In the genomic region with DNA sequence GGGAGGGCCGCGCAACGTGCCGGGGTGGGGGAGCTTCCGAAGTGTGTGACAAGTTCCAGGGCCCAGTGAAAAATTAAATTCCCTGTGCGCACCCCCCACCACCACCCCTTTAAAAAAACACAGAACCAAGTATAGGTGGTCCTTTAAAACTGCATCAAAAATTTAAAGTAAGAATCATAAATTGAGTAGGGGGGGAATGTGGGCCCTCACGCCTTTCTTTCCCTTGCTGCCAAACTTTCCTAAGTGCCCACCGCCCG, we compare ENCODE assay signal across 8 cellular contexts. TPM values are rescaled to one million over a fixed set of nuclear protein-coding genes. Genes with fewer than 3 reads are reported as not detected.
DNase-seq lines count a peak whose midpoint lies in the region; ATAC-seq, FAIRE-seq and TF ChIP-seq lines count a peak whose summit lies in the region.

No MANE protein-coding gene starts in this region.

- TF ChIP-seq CTCF in HepG2 (CRISPR knock-in tag; IDR thresholded peaks at IDR 0.05) (no peak), right lobe of liver (IDR thresholded peaks at IDR 0.05) (no peak), GM12878 (IDR thresholded peaks at IDR 0.05 in 2 of 3, conservative IDR thresholded peaks at IDR 0.05 in 1 of 3; ENCODE audit: control insufficient read depth in 2 of 3, extremely low read depth in 1 of 3, insufficient read depth in 1 of 3, low read depth in 3 of 3, low read length in 3 of 3) (no peak), mesothelial cell of epicardium (IDR thresholded peaks at IDR 0.05; ENCODE audit: unreplicated experiment) (no peak), vagina (IDR thresholded peaks at IDR 0.05) (no peak)

- intact Hi-C loops in HepG2 (cut with micrococcal nuclease; ENCODE audit: unreplicated experiment), result loop anchor here (5.0 kb wide), 2 partner anchors 94 to 114 kb away; no protein-coding TSS in a partner anchor
- intact Hi-C loops in right lobe of liver (cut with DNase I), result loop anchor here in 1 of 2 donors (10.0 kb wide), 1 partner anchor 1256 kb away; no protein-coding TSS in a partner anchor
- intact Hi-C loops in GM12878 (cut with micrococcal nuclease; ENCODE audit: unreplicated experiment), result loop anchor here (2.0 to 10.0 kb wide), 9 partner anchors 104 to 1786 kb away; no protein-coding TSS in a partner anchor
- intact Hi-C loops in vagina (cut with DNase I), result no loop called here

- H3K9me3 ChIP-seq in HepG2 (ENCODE audit: low read length) (no peaks in the 10 kb centered on the region), right lobe of liver (no peaks in the 10 kb centered on the region), GM12878 (replicated peaks; ENCODE audit: control insufficient read depth, insufficient read depth, low read length) (no peaks in the 10 kb centered on the region), vagina (no peaks in the 10 kb centered on the region)

- H3K4me3 ChIP-seq in HepG2 (replicated peaks in 1 of 3; ENCODE audit: insufficient read depth in 1 of 3, low read depth in 2 of 3, low read length in 3 of 3) (no peak overlapping the region; a peak in 1 of 6 replicates), right lobe of liver (no peak overlapping the region), GM12878 (peak overlapping the region; percentile 81), vagina (peak overlapping the region; percentile 49 to 55)

- no peak overlapping the region for H2AFZ ChIP-seq in HepG2 (ENCODE audit: low read length)
- H2AFZ ChIP-seq in GM12878 (ENCODE audit: control insufficient read depth, low read depth, low read length), result peak overlapping the region; percentile 60; the same call in 1 of the 2 replicates

- H3K27ac ChIP-seq in HepG2 (ENCODE audit: extremely low read length, insufficient read depth, low read length) (no peak overlapping the region), right lobe of liver (no peak overlapping the region), GM12878 (ENCODE audit: control insufficient read depth, insufficient read depth) (peak overlapping the region; percentile 89), vagina (peak overlapping the region; percentile 64)

- in situ Hi-C loops in HepG2 (cut with HindIII; ENCODE audit: extremely low pct_ligation_motif_present, low pct_unique_long_range_greater_than_20kb) (no loop called here), GM12878 (cut with MboI) (no loop called here)

- H3K79me2 ChIP-seq in HepG2 (ENCODE audit: insufficient read depth, low read length), result no peaks in the 10 kb centered on the region
- H3K79me2 ChIP-seq in GM12878 (ENCODE audit: control insufficient read depth, insufficient read depth, low read length), result peaks cover 78% of the 10 kb centered on the region

- ATAC-seq in HepG2, result no peak
- ATAC-seq in right lobe of liver, result no peak
- no peak for ATAC-seq in GM12878
- no peak for ATAC-seq in GM21528 (IDR thresholded peaks at IDR 0.05; ENCODE audit: low FRiP score, unreplicated experiment)
- ATAC-seq in GM19324 (IDR thresholded peaks at IDR 0.05; ENCODE audit: low FRiP score, unreplicated experiment), result no peak

- POLR2A ChIA-PET in HepG2 (lab: Yijun Ruan, JAX), result no interaction called here
- POLR2A ChIA-PET in GM12878 (lab: Charles Lee), result no interaction called here

- RAD21 ChIA-PET in GM12878 (lab: Charles Lee; ENCODE audit: unreplicated experiment), result interaction anchor here (1.2 to 2.6 kb wide), 4 partner anchors 111 to 1525 kb away, joined by 3 to 15 read pairs (median 6); no protein-coding TSS in a partner anchor

- FAIRE-seq in HepG2 (lab: Jason Lieb, UNC) (no peak), GM12878 (lab: Jason Lieb, UNC) (no peak)

- no peak for TF ChIP-seq EP300 in HepG2 (IDR thresholded peaks at IDR 0.05; ENCODE audit: low read depth in 2 of 2, low read length in 2 of 2)
- TF ChIP-seq EP300 in HepG2 (CRISPR knock-in tag; IDR thresholded peaks at IDR 0.05; ENCODE audit: borderline replicate concordance), result no peak
- TF ChIP-seq EP300 in GM12878 (IDR thresholded peaks at IDR 0.05; ENCODE audit: borderline replicate concordance in 1 of 2, control insufficient read depth in 1 of 2, low read depth in 2 of 2, low read length in 2 of 2), result no peak

- H3K27me3 ChIP-seq in HepG2 (ENCODE audit: control insufficient read depth in 1 of 2, insufficient read depth in 2 of 2, low read length in 2 of 2) (peaks cover 26 to 81% of the 10 kb centered on the region in 2 experiments), right lobe of liver (peaks cover 5 to 21% of the 10 kb centered on the region in 2 donors), GM12878 (replicated peaks in 1 of 2; ENCODE audit: control insufficient read depth in 2 of 2, insufficient read depth in 2 of 2, low read length in 1 of 2) (peaks cover 0 to 5% of the 10 kb centered on the region in 2 experiments; a peak in 2 of 4 replicates), vagina (no peaks in the 10 kb centered on the region)

- CTCF ChIA-PET in HepG2 (lab: Yijun Ruan, JAX; ENCODE audit: low intra/inter-chr PET ratio, low total read pairs), result interaction anchor here (0.7 kb wide), 1 partner anchor 762 kb away, joined by 3 read pairs; no protein-coding TSS in a partner anchor
- CTCF ChIA-PET in GM12878 (lab: Yijun Ruan, JAX), result interaction anchor here (1.0 to 1.8 kb wide), 4 partner anchors 15 to 1525 kb away, joined by 3 to 19 read pairs (median 4); no protein-coding TSS in a partner anchor

- H3K4me1 ChIP-seq in HepG2 (ENCODE audit: insufficient read depth, low read length), result peaks cover 28% of the 10 kb centered on the region
- H3K4me1 ChIP-seq in right lobe of liver, result peaks cover 0 to 47% (median 9%) of the 10 kb centered on the region in 4 donors
- H3K4me1 ChIP-seq in GM12878 (ENCODE audit: control insufficient read depth, insufficient read depth, low read length), result peaks cover 10% of the 10 kb centered on the region
- H3K4me1 ChIP-seq in vagina, result peaks cover 62% of the 10 kb centered on the region

- peak overlapping the region; percentile 96 for H3K27ac Mint-ChIP-seq in mesothelial cell of epicardium

- BruUV-seq in HepG2 (replicated peaks; lab: Mats Ljungman, UMichigan) (no TSS peak), GM12878 (replicated peaks; lab: Mats Ljungman, UMichigan) (no TSS peak)

- TF ChIP-seq POLR2A in HepG2 (IDR thresholded peaks at IDR 0.05; ENCODE audit: insufficient read depth in 1 of 2, low read depth in 2 of 2, low read length in 2 of 2) (no peak), right lobe of liver (IDR thresholded peaks at IDR 0.05) (no peak), GM12878 (IDR thresholded peaks at IDR 0.05; ENCODE audit: low read depth, low read length) (no peak), vagina (IDR thresholded peaks at IDR 0.05) (no peak)

- no peaks in the 10 kb centered on the region for H3K27me3 Mint-ChIP-seq in mesothelial cell of epicardium (ENCODE audit: low read depth)

- H3K4me3 Mint-ChIP-seq in mesothelial cell of epicardium, result peak overlapping the region; percentile 91

- H3K4me2 ChIP-seq in HepG2 (ENCODE audit: low read depth, low read length), result no peak overlapping the region
- H3K4me2 ChIP-seq in GM12878 (ENCODE audit: control insufficient read depth, insufficient read depth), result peak overlapping the region; percentile 77

- SMC1A ChIA-PET in GM12878 (lab: Charles Lee; ENCODE audit: uncharacterized antibody, unreplicated experiment), result interaction anchor here (1.8 to 2.5 kb wide), 2 partner anchors 15 to 1525 kb away, joined by 7 to 10 read pairs; no protein-coding TSS in a partner anchor

- peaks cover 39% of the 10 kb centered on the region for H3K4me1 Mint-ChIP-seq in mesothelial cell of epicardium

- H3K9ac ChIP-seq in HepG2 (ENCODE audit: insufficient read depth, low read depth, low read length), result no peak overlapping the region
- peak overlapping the region; percentile 88 for H3K9ac ChIP-seq in GM12878 (ENCODE audit: control insufficient read depth, insufficient read depth, low read length)

- H3K36me3 ChIP-seq in HepG2 (replicated peaks in 1 of 2; ENCODE audit: control insufficient read depth in 1 of 2, insufficient read depth in 2 of 2, low read length in 2 of 2) (no peaks in the 10 kb centered on the region), right lobe of liver (no peaks in the 10 kb centered on the region), GM12878 (ENCODE audit: control insufficient read depth in 2 of 2, insufficient read depth in 2 of 2, low read length in 1 of 2) (no peaks in the 10 kb centered on the region; a peak in 1 of 4 replicates), vagina (no peaks in the 10 kb centered on the region)

- DNase-seq in HepG2 (ENCODE audit: low spot score) (no peak), right lobe of liver (no peak), GM12878 (ENCODE audit: low read depth, low spot score) (no peak), mesothelial cell of epicardium (ENCODE audit: low spot score in 2 of 2, unreplicated experiment in 2 of 2) (no peak), vagina (ENCODE audit: extremely low spot score in 2 of 2) (no peak), NCI-H526 (lab: John Stamatoyannopoulos, UW) (no peak)

- H3K9me3 Mint-ChIP-seq in mesothelial cell of epicardium, result no peaks in the 10 kb centered on the region

- WGBS in HepG2 (ENCODE audit: low lambda C conversion rate), result 43% methylated on average over 9 of the region's 9 CpGs
- WGBS in right lobe of liver (ENCODE audit: insufficient coverage, low coverage, low lambda C conversion rate, missing lambda C conversion rate), result 7% methylated on average over 9 of the region's 9 CpGs
- WGBS in GM12878 (ENCODE audit: insufficient coverage, insufficient replicate concordance, low lambda C conversion rate, missing lambda C conversion rate), result 3% methylated on average over 3 of the region's 9 CpGs

- H4K20me1 ChIP-seq in HepG2 (ENCODE audit: insufficient read depth, low read length) (peaks cover 4% of the 10 kb centered on the region; the same call in 1 of the 2 replicates), GM12878 (ENCODE audit: control insufficient read depth, insufficient read depth) (no peaks in the 10 kb centered on the region)

- TF ChIP-seq RAD21 in HepG2 (CRISPR knock-in tag; IDR thresholded peaks at IDR 0.05) (no peak), GM12878 (IDR thresholded peaks at IDR 0.05; ENCODE audit: insufficient read depth, low read depth, low read length) (no peak)

- H3K36me3 Mint-ChIP-seq in mesothelial cell of epicardium, result no peaks in the 10 kb centered on the region

RNA-seq across cellular contexts. Expression of gene BCL11A, which starts 2.5 kb away (rescaled TPM):
- total RNA-seq in HepG2 (2016; rRNA removed; fragmentation: Illumina TruSeq; extraction: Trizol) (not detected in 2 replicates), right lobe of liver (under 1 TPM; 0.06 to 0.80 (median 0.37) TPM), GM12878 (2014; rRNA removed) (12.6 and 13.2 TPM in 2 replicates), GM12878 (2014; rRNA removed; fragmentation: Illumina TruSeq; extraction: Trizol) (9.4 and 11.1 TPM in 2 replicates), GM12878 (2021) (22.7 and 26.6 TPM in 2 replicates), mesothelial cell of epicardium (139 to 142 TPM (median 141 TPM) in 3 replicates), vagina (48.4 TPM)
- total RNA-seq in HepG2 (2016; cell fraction: cytosol; rRNA removed; fragmentation: Illumina TruSeq; extraction: Trizol; ENCODE audit: low read depth), result not detected in 2 replicates
- total RNA-seq in HepG2 (2016; cell fraction: insoluble cytoplasmic fraction; rRNA removed; fragmentation: Illumina TruSeq; extraction: Trizol), result not detected in 2 replicates
- total RNA-seq in HepG2 (2016; cell fraction: membrane; rRNA removed; fragmentation: Illumina TruSeq; extraction: Trizol), result not detected in 2 replicates
- not detected in 2 replicates for total RNA-seq in HepG2 (2016; cell fraction: nucleus; rRNA removed; fragmentation: Illumina TruSeq; extraction: Trizol)
- polyA plus RNA-seq in HepG2 (2011; rRNA removed) (not detected in 2 replicates), GM12878 (2011; rRNA removed) (not detected in 2 replicates), GM12878 (2014; fragmentation: Illumina TruSeq; extraction: Trizol) (10.7 and 11.1 TPM in 2 replicates), GM12878 (2014; fragmentation: Nextera tagmentation; extraction: Ambion mirVana) (10 to 100 TPM in 1 of 2 experiments, 1 to 10 TPM in 1; 9.0 to 11.2 TPM), GM12878 (2014; rRNA removed) (7.5 and 8.1 TPM in 2 replicates), GM12878 (2016; fragmentation: Nextera tagmentation; extraction: Ambion mirVana) (1 to 10 TPM; 8.4 to 9.9 TPM)
- not detected in 2 replicates for polyA plus RNA-seq in HepG2 (2011; cell fraction: cytosol; rRNA removed)
- 0.05 TPM in 1 of 2 replicates, not detected in the other for polyA plus RNA-seq in HepG2 (2011; cell fraction: nucleus; rRNA removed)
- polyA plus RNA-seq in HepG2 (2012), result not detected in 2 replicates
- not detected in 2 replicates for polyA plus RNA-seq in HepG2 (2016; cell fraction: cytosol; fragmentation: Illumina TruSeq; extraction: Trizol; ENCODE audit: low read depth)
- not detected in 2 replicates for polyA plus RNA-seq in HepG2 (2016; cell fraction: insoluble cytoplasmic fraction; fragmentation: Illumina TruSeq; extraction: Trizol; ENCODE audit: low read depth)
- polyA plus RNA-seq in HepG2 (2016; cell fraction: membrane; fragmentation: Illumina TruSeq; extraction: Trizol; ENCODE audit: low read depth), result not detected in 2 replicates
- polyA plus RNA-seq in HepG2 (2016; cell fraction: nucleus; fragmentation: Illumina TruSeq; extraction: Trizol; ENCODE audit: insufficient read depth, low read depth), result not detected in 2 replicates
- polyA minus RNA-seq in HepG2 (2011; rRNA and poly(A)+ RNA removed; ENCODE audit: low replicate concordance), result 0.07 TPM in 1 of 2 replicates, not detected in the other
- not detected in 2 replicates for polyA minus RNA-seq in HepG2 (2011; cell fraction: cytosol; rRNA and poly(A)+ RNA removed)
- not detected in 2 replicates for polyA minus RNA-seq in HepG2 (2011; cell fraction: nucleus; rRNA and poly(A)+ RNA removed)
- 2.6 and 3.2 TPM in 2 replicates for total RNA-seq in GM12878 (2013; cell fraction: nucleolus; rRNA removed)
- 13.7 TPM for polyA plus RNA-seq in GM12878 (2011; ENCODE audit: low read depth)
- polyA plus RNA-seq in GM12878 (2011; cell fraction: cytosol; rRNA removed), result not detected in 2 replicates
- polyA plus RNA-seq in GM12878 (2011; cell fraction: nucleus; rRNA removed), result not detected in 2 replicates
- polyA plus RNA-seq in GM12878 (2012), result 21.4 TPM in 2 replicates
- not detected in 2 replicates for polyA minus RNA-seq in GM12878 (2011; rRNA and poly(A)+ RNA removed)
- not detected in 2 replicates for polyA minus RNA-seq in GM12878 (2011; cell fraction: cytosol; rRNA and poly(A)+ RNA removed)
- polyA minus RNA-seq in GM12878 (2011; cell fraction: nucleus; rRNA and poly(A)+ RNA removed), result not detected in 2 replicates

Comparison
In these comparisons a context has a peak if more than half of its experiments do, and no peak if none do; other contexts are left out.
1. H3K27ac ChIP-seq: peak in GM12878 (single experiment) and vagina (single experiment); none in HepG2 (single experiment) and right lobe of liver (0 of 3).
2. H3K4me3 ChIP-seq: peak in GM12878 (single experiment) and vagina (2 of 2); none in HepG2 (0 of 3) and right lobe of liver (0 of 3).
3. Of the 75 proteins assayed by ChIP-seq in both HepG2 and GM12878: peak only in HepG2: none; only in GM12878: CBX5; in both: none; in neither: 74.